In the genomic region with DNA sequence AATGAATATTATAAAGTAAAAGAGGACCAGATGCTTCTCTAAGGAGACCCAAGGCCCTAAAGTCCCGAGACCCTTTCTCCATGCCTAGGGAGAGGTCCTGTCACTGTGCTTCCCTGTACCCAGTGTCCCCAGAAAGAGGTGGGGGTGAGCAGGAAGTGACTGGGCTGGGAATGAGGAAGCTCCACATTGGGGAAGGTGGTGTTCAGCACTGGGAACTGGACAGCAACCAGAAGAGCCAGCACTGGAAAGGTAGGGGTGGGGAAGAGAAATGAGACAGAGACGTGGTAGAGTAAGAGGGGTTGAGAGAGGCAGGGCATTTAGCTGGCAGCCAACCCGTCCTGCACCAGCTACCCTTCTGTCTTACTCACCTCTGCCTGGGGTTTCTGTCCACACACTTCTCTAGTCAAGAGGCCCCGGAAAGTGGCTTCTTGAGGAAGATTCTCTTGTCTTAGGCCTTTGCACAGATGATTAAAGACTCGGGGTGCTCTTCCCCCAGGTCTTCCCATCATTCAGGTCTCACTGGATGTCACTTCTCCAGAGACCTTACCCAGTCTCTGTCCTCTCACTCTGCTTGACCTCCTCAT, we compare ENCODE assay signal across 2 cellular contexts.
TF ChIP-seq lines count a peak whose summit lies in the region.

No MANE protein-coding gene starts in this region.

TF ChIP-seq in HCT116, 20 proteins besides CTCF, POLR2A, EP300 and RAD21:
- no peak for TF ChIP-seq CBX3 (IDR thresholded peaks at IDR 0.05; ENCODE audit: low read depth)
- TF ChIP-seq, protein P1, sequence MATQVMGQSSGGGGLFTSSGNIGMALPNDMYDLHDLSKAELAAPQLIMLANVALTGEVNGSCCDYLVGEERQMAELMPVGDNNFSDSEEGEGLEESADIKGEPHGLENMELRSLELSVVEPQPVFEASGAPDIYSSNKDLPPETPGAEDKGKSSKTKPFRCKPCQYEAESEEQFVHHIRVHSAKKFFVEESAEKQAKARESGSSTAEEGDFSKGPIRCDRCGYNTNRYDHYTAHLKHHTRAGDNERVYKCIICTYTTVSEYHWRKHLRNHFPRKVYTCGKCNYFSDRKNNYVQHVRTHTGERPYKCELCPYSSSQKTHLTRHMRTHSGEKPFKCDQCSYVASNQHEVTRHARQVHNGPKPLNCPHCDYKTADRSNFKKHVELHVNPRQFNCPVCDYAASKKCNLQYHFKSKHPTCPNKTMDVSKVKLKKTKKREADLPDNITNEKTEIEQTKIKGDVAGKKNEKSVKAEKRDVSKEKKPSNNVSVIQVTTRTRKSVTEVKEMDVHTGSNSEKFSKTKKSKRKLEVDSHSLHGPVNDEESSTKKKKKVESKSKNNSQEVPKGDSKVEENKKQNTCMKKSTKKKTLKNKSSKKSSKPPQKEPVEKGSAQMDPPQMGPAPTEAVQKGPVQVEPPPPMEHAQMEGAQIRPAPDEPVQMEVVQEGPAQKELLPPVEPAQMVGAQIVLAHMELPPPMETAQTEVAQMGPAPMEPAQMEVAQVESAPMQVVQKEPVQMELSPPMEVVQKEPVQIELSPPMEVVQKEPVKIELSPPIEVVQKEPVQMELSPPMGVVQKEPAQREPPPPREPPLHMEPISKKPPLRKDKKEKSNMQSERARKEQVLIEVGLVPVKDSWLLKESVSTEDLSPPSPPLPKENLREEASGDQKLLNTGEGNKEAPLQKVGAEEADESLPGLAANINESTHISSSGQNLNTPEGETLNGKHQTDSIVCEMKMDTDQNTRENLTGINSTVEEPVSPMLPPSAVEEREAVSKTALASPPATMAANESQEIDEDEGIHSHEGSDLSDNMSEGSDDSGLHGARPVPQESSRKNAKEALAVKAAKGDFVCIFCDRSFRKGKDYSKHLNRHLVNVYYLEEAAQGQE (IDR thresholded peaks at IDR 0.05; ENCODE audit: low read depth), result peak; percentile 82
TF ChIP-seq in HCT116: peak in this region for 1.

TF ChIP-seq in liver, 16 proteins besides CTCF, POLR2A, EP300 and RAD21:
- TF ChIP-seq FOXA2 (IDR thresholded peaks at IDR 0.05), result no peak
- TF ChIP-seq, protein P1 (IDR thresholded peaks at IDR 0.05), result peak; percentile 98
- no peak for TF ChIP-seq HNF4G (IDR thresholded peaks at IDR 0.05)
- no peak for TF ChIP-seq EGR1 (IDR thresholded peaks at IDR 0.05; ENCODE audit: low read depth in 2 of 2)
